25 cellular contexts compared by ENCODE assay signal in genomic region chr1:30692201-30692947, GRCh38. TPM values are rescaled to one million over a fixed set of nuclear protein-coding genes. Genes with fewer than 3 reads are reported as not detected.
"Had no signal": no experiment of that assay in that cellular context is flagged by ENCODE, and none has a peak within 500 bp of the region (broad histone marks: within the 10 kb centered on the region; RNA-seq: fewer than 3 reads in every experiment).

No MANE protein-coding gene starts in this region.

- H3K27me3 ChIP-seq: ascending aorta, hepatocyte, right atrium auricular region, uterus had no signal

- H3K4me2 ChIP-seq: hepatocyte had no signal

- H3K36me3 ChIP-seq: adrenal gland, ascending aorta, brain microvascular endothelial cell, left lung, prostate gland, right atrium auricular region, suprapubic skin, tibial nerve, uterus had no signal

- H3K9me3 Mint-ChIP-seq: activated CD4-positive, alpha-beta memory T cell treated with anti-CD3 and anti-CD28 coated beads, Interleukin-2, amount 10 ng/mL, durations not matched to agents 7 days and 5 days; activated CD4-positive, alpha-beta T cell treated with anti-CD3 and anti-CD28 coated beads, Interleukin-2, amount 10 ng/mL, durations not matched to agents 24 days and 14 days; activated naive CD4-positive, alpha-beta T cell treated with anti-CD3 and anti-CD28 coated beads, Interleukin-2, amount 50 U/mL, for 24 hours; neural crest cell; stimulated activated naive CD8-positive, alpha-beta T cell treated with anti-CD3 and anti-CD28 coated beads, Interleukin-15, amount 100 ng/mL, for 72 hours had no signal

- ATAC-seq: activated CD4-positive, CD25-positive, alpha-beta regulatory T cell treated with anti-CD3 and anti-CD28 coated beads, Interleukin-2, amount 50 U/mL, for 24 hours; left lung; naive thymus-derived CD4-positive, alpha-beta T cell; stimulated activated naive CD8-positive, alpha-beta T cell treated with anti-CD3 and anti-CD28 coated beads, Interleukin-15, amount 100 ng/mL, for 72 hours had no signal

- H3K27ac ChIP-seq: adrenal gland, ascending aorta, brain microvascular endothelial cell, hepatocyte, left lung, prostate gland, right atrium auricular region, suprapubic skin, tibial nerve had no signal

- H2AFZ ChIP-seq: hepatocyte had no signal

- H3K4me3 ChIP-seq: adrenal gland, ascending aorta, hepatocyte, left lung, lung, prostate gland, right atrium auricular region, suprapubic skin, tibial nerve, uterus had no signal

- H3K79me2 ChIP-seq: hepatocyte had no signal

- H3K4me1 Mint-ChIP-seq: activated CD4-positive, alpha-beta memory T cell treated with anti-CD3 and anti-CD28 coated beads, Interleukin-2, amount 10 ng/mL, durations not matched to agents 7 days and 5 days; activated CD4-positive, alpha-beta T cell treated with anti-CD3 and anti-CD28 coated beads, Interleukin-2, amount 10 ng/mL, durations not matched to agents 24 days and 14 days; activated naive CD4-positive, alpha-beta T cell treated with anti-CD3 and anti-CD28 coated beads, Interleukin-2, amount 50 U/mL, for 24 hours had no signal

- H3K27ac Mint-ChIP-seq: activated CD4-positive, alpha-beta memory T cell treated with anti-CD3 and anti-CD28 coated beads, Interleukin-2, amount 10 ng/mL, durations not matched to agents 7 days and 5 days; activated CD4-positive, alpha-beta T cell treated with anti-CD3 and anti-CD28 coated beads, Interleukin-2, amount 10 ng/mL, durations not matched to agents 24 days and 14 days; activated naive CD4-positive, alpha-beta T cell treated with anti-CD3 and anti-CD28 coated beads, Interleukin-2, amount 50 U/mL, for 24 hours had no signal

- H3K4me3 Mint-ChIP-seq: activated CD4-positive, alpha-beta memory T cell treated with anti-CD3 and anti-CD28 coated beads, Interleukin-2, amount 10 ng/mL, durations not matched to agents 7 days and 5 days; activated CD4-positive, alpha-beta T cell treated with anti-CD3 and anti-CD28 coated beads, Interleukin-2, amount 10 ng/mL, durations not matched to agents 24 days and 14 days; activated naive CD4-positive, alpha-beta T cell treated with anti-CD3 and anti-CD28 coated beads, Interleukin-2, amount 50 U/mL, for 24 hours; naive thymus-derived CD4-positive, alpha-beta T cell; neural crest cell; stimulated activated naive CD8-positive, alpha-beta T cell treated with anti-CD3 and anti-CD28 coated beads, Interleukin-15, amount 100 ng/mL, for 72 hours had no signal

- H3K4me1 ChIP-seq: adrenal gland, left lung, right atrium auricular region had no signal

- H3K36me3 Mint-ChIP-seq: activated naive CD4-positive, alpha-beta T cell treated with anti-CD3 and anti-CD28 coated beads, Interleukin-2, amount 50 U/mL, for 24 hours; naive thymus-derived CD4-positive, alpha-beta T cell had no signal

- H3K9me3 ChIP-seq: adrenal gland, ascending aorta, left lung, prostate gland, right atrium auricular region, suprapubic skin, tibial nerve, uterus had no signal

- DNase-seq: activated CD4-positive, alpha-beta memory T cell treated with anti-CD3 and anti-CD28 coated beads, Interleukin-2, amount 10 ng/mL, durations not matched to agents 7 days and 5 days; activated CD4-positive, alpha-beta T cell treated with anti-CD3 and anti-CD28 coated beads, Interleukin-2, amount 10 ng/mL, durations not matched to agents 24 days and 14 days; adrenal gland; brain microvascular endothelial cell; central memory CD4-positive, alpha-beta T cell; effector memory CD4-positive, alpha-beta T cell; foreskin melanocyte; kidney glomerular epithelial cell; naive thymus-derived CD4-positive, alpha-beta T cell; stimulated activated naive CD8-positive, alpha-beta T cell treated with anti-CD3 and anti-CD28 coated beads, Interleukin-15, amount 100 ng/mL, for 72 hours; T1000 had no signal

- FAIRE-seq: colon had no signal

- H3K27me3 Mint-ChIP-seq: activated naive CD4-positive, alpha-beta T cell treated with anti-CD3 and anti-CD28 coated beads, Interleukin-2, amount 50 U/mL, for 24 hours had no signal

RNA-seq across cellular contexts. Expression of gene MATN1, which starts 31.0 kb away (rescaled TPM):
- total RNA-seq: activated CD4-positive, alpha-beta memory T cell treated with anti-CD3 and anti-CD28 coated beads, Interleukin-2, amount 10 ng/mL, durations not matched to agents 7 days and 5 days; right atrium auricular region; T-helper 1 cell treated with Interleukin-12 subunit alpha and Interleukin-12 subunit beta and Interleukin-4 antibody, amounts not matched to agents 30 ng/mL and 1 ng/mL, for 36 hours; tibial nerve had no signal
- polyA plus RNA-seq: naive thymus-derived CD4-positive, alpha-beta T cell had no signal
